Comparison of ENCODE assay signal across 2 cellular contexts in the genomic region with DNA sequence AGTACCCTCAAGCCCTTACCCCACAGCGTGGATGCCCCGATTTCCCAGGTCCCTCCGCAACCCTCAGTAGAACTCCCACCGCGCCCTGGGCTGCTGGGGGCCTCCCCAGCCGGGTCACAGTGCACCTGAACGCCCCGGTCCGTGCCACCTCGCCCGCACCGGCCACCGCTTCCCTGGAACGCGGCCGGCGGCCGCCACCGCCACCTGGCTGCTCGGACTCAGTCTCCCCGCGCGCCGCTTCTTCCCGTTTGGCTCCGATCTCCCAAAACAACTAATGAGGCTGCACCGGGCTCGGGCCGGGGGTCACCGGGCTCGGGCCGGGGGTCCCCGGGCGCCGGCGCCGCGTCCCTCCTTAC.
TF ChIP-seq lines count a peak whose summit lies in the region.

No MANE protein-coding gene starts in this region.

TF ChIP-seq in SK-N-SH, 30 proteins besides CTCF, POLR2A, EP300 and RAD21 (continued from another document):
- TF ChIP-seq FOSL2 (IDR thresholded peaks at IDR 0.05; ENCODE audit: borderline replicate concordance, low read depth): no peak
- TF ChIP-seq RXRA (IDR thresholded peaks at IDR 0.05; ENCODE audit: borderline replicate concordance, low read depth): no peak
- no peak for TF ChIP-seq FOXJ3 (CRISPR knock-in tag; IDR thresholded peaks at IDR 0.05)
- no peak for TF ChIP-seq NFIC (IDR thresholded peaks at IDR 0.05; ENCODE audit: borderline replicate concordance)
- no peak for TF ChIP-seq FOXM1 (IDR thresholded peaks at IDR 0.05; ENCODE audit: low read depth)
- TF ChIP-seq, protein P1, sequence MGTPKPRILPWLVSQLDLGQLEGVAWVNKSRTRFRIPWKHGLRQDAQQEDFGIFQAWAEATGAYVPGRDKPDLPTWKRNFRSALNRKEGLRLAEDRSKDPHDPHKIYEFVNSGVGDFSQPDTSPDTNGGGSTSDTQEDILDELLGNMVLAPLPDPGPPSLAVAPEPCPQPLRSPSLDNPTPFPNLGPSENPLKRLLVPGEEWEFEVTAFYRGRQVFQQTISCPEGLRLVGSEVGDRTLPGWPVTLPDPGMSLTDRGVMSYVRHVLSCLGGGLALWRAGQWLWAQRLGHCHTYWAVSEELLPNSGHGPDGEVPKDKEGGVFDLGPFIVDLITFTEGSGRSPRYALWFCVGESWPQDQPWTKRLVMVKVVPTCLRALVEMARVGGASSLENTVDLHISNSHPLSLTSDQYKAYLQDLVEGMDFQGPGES (IDR thresholded peaks at IDR 0.05; ENCODE audit: low read depth, low read length): no peak
- TF ChIP-seq RCOR1 (IDR thresholded peaks at IDR 0.05; ENCODE audit: low read length): no peak

TF ChIP-seq in SK-N-SH treated with all-trans-retinoic acid at 6 μM for 48 hours, 23 proteins besides CTCF, POLR2A, EP300 and RAD21 (continued from another document):
- TF ChIP-seq, protein P2, sequence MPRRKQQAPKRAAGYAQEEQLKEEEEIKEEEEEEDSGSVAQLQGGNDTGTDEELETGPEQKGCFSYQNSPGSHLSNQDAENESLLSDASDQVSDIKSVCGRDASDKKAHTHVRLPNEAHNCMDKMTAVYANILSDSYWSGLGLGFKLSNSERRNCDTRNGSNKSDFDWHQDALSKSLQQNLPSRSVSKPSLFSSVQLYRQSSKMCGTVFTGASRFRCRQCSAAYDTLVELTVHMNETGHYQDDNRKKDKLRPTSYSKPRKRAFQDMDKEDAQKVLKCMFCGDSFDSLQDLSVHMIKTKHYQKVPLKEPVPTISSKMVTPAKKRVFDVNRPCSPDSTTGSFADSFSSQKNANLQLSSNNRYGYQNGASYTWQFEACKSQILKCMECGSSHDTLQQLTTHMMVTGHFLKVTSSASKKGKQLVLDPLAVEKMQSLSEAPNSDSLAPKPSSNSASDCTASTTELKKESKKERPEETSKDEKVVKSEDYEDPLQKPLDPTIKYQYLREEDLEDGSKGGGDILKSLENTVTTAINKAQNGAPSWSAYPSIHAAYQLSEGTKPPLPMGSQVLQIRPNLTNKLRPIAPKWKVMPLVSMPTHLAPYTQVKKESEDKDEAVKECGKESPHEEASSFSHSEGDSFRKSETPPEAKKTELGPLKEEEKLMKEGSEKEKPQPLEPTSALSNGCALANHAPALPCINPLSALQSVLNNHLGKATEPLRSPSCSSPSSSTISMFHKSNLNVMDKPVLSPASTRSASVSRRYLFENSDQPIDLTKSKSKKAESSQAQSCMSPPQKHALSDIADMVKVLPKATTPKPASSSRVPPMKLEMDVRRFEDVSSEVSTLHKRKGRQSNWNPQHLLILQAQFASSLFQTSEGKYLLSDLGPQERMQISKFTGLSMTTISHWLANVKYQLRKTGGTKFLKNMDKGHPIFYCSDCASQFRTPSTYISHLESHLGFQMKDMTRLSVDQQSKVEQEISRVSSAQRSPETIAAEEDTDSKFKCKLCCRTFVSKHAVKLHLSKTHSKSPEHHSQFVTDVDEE (CRISPR knock-in tag; IDR thresholded peaks at IDR 0.05): no peak
- no peak for TF ChIP-seq OSR1 (CRISPR knock-in tag; IDR thresholded peaks at IDR 0.05)
- TF ChIP-seq, protein P3, sequence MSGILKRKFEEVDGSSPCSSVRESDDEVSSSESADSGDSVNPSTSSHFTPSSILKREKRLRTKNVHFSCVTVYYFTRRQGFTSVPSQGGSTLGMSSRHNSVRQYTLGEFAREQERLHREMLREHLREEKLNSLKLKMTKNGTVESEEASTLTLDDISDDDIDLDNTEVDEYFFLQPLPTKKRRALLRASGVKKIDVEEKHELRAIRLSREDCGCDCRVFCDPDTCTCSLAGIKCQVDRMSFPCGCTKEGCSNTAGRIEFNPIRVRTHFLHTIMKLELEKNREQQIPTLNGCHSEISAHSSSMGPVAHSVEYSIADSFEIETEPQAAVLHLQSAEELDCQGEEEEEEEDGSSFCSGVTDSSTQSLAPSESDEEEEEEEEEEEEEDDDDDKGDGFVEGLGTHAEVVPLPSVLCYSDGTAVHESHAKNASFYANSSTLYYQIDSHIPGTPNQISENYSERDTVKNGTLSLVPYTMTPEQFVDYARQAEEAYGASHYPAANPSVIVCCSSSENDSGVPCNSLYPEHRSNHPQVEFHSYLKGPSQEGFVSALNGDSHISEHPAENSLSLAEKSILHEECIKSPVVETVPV (CRISPR knock-in tag; IDR thresholded peaks at IDR 0.05): no peak
- TF ChIP-seq, protein P4, sequence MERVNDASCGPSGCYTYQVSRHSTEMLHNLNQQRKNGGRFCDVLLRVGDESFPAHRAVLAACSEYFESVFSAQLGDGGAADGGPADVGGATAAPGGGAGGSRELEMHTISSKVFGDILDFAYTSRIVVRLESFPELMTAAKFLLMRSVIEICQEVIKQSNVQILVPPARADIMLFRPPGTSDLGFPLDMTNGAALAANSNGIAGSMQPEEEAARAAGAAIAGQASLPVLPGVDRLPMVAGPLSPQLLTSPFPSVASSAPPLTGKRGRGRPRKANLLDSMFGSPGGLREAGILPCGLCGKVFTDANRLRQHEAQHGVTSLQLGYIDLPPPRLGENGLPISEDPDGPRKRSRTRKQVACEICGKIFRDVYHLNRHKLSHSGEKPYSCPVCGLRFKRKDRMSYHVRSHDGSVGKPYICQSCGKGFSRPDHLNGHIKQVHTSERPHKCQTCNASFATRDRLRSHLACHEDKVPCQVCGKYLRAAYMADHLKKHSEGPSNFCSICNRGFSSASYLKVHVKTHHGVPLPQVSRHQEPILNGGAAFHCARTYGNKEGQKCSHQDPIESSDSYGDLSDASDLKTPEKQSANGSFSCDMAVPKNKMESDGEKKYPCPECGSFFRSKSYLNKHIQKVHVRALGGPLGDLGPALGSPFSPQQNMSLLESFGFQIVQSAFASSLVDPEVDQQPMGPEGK (CRISPR knock-in tag; IDR thresholded peaks at IDR 0.05; ENCODE audit: borderline replicate concordance): no peak
- no peak for TF ChIP-seq CSDC2 (CRISPR knock-in tag; IDR thresholded peaks at IDR 0.05)
- TF ChIP-seq ZNF70 (CRISPR knock-in tag; IDR thresholded peaks at IDR 0.05): no peak
